ENCODE assay signal across 18 cellular contexts in the genomic region with DNA sequence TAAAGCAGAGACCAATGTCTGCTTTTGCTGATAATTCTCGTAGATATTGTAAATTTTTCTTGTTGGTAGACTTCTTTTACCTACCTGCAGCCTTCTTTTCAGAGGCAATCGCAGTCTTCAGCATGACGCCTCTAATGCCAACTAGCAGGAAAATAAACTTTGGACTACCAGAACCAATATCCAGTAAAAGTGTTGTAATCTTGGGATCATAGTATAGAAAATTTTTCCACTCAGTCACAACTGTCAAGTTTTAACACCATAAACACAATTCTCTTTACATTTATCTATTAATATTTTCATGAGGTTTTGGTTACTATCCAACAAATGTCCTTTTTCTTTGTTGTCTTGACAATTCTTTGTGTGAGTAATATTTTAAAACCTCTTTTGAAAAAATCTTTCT. TPM values are rescaled to one million over a fixed set of nuclear protein-coding genes. Genes with fewer than 3 reads are reported as not detected.
"Had no signal": no experiment of that assay in that cellular context is flagged by ENCODE, and none has a peak within 500 bp of the region (broad histone marks: within the 10 kb centered on the region; RNA-seq: fewer than 3 reads in every experiment).

No MANE protein-coding gene starts in this region.

- DNase-seq: activated CD8-positive, alpha-beta memory T cell treated with anti-CD3 and anti-CD28 coated beads, Interleukin-2, amount 10 ng/mL, durations not matched to agents 7 days and 5 days; activated gamma-delta T cell; activated naive CD8-positive, alpha-beta T cell treated with anti-CD3 and anti-CD28 coated beads, Interleukin-2, amount 10 ng/mL, durations not matched to agents 7 days and 5 days; activated T-cell treated with anti-CD3 and anti-CD28 coated beads, Interleukin-2, amount 50 U/mL, for 48 hours; aorta; effector CD4-positive, alpha-beta T cell; foreskin melanocyte; heart right ventricle; lower lobe of right lung; midbrain; naive B cell; SHP77 treated with DMSO at 0.1 percent for 48 hours; SW 1271; transverse colon had no signal

- ATAC-seq: activated CD4-positive, CD25-positive, alpha-beta regulatory T cell treated with anti-CD3 and anti-CD28 coated beads, Interleukin-2, amount 50 U/mL, for 24 hours; activated CD8-positive, alpha-beta memory T cell treated with anti-CD3 and anti-CD28 coated beads, Interleukin-2, amount 10 ng/mL, durations not matched to agents 7 days and 5 days; heart right ventricle; lower lobe of right lung had no signal

- H3K9me3 ChIP-seq: heart right ventricle, lower lobe of right lung, transverse colon had no signal

- H3K27ac ChIP-seq: heart right ventricle, lower lobe of right lung, skin epidermis, transverse colon had no signal

- H3K36me3 ChIP-seq: heart right ventricle, lower lobe of right lung, transverse colon had no signal

- H3K27me3 ChIP-seq: transverse colon had no signal

- FAIRE-seq: bronchial epithelial cell, endothelial cell of umbilical vein had no signal

- H3K4me3 ChIP-seq: heart right ventricle, lower lobe of right lung, skin epidermis, transverse colon had no signal

RNA-seq across cellular contexts. Expression of a gene that starts 2.3 kb away (rescaled TPM):
- total RNA-seq: endothelial cell of umbilical vein had no signal
